In the genomic region with DNA sequence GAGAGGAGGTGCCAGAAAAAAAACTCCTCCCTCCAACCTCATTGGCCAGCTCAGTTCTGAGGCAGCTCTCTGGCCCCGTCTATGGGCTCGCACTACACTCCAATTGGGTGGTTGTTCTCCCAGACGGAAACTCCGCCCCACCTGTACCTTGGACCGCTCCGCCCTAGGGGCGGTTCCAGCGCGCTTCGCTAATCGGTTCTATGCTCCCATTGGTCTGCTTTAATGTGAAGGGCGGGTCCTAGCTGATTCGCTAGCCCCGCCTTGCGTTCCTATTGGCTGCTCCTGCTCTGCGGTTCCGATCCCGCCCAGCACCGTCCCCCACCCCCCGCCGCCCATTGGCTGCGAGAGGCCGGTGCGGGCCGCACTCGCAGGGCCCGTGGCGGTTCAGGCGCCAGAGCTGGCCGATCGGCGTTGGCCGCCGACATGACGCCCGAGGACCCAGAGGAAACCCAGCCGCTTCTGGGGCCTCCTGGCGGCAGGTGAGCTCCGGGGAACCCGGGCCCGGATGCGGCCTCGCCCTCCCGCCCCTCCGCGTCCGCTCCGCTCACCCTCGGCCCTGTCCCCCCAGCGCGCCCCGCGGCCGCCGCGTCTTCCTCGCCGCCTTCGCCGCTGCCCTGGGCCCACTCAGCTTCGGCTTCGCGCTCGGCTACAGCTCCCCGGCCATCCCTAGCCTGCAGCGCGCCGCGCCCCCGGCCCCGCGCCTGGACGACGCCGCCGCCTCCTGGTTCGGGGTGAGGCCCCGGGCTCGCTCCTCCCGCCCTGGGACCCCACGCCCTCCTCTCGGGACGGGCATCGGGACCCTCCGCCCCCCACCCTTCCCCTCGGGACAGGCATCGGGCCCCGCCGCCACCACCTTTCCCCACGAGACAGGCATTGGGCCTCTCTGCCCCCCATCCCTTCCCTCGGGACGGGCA, we compare ENCODE assay signal across 1 cellular context.
TF ChIP-seq lines count a peak whose summit lies in the region.

A gene with protein sequence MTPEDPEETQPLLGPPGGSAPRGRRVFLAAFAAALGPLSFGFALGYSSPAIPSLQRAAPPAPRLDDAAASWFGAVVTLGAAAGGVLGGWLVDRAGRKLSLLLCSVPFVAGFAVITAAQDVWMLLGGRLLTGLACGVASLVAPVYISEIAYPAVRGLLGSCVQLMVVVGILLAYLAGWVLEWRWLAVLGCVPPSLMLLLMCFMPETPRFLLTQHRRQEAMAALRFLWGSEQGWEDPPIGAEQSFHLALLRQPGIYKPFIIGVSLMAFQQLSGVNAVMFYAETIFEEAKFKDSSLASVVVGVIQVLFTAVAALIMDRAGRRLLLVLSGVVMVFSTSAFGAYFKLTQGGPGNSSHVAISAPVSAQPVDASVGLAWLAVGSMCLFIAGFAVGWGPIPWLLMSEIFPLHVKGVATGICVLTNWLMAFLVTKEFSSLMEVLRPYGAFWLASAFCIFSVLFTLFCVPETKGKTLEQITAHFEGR (plus strand): TSS at position 362 of the 914 bp plus-strand sequence. CDS start 62 bp downstream, at position 424.

TF ChIP-seq in HepG2, 621 proteins besides CTCF, POLR2A, EP300 and RAD21 (continued from another document and continues in another):
- TF ChIP-seq, protein P1, sequence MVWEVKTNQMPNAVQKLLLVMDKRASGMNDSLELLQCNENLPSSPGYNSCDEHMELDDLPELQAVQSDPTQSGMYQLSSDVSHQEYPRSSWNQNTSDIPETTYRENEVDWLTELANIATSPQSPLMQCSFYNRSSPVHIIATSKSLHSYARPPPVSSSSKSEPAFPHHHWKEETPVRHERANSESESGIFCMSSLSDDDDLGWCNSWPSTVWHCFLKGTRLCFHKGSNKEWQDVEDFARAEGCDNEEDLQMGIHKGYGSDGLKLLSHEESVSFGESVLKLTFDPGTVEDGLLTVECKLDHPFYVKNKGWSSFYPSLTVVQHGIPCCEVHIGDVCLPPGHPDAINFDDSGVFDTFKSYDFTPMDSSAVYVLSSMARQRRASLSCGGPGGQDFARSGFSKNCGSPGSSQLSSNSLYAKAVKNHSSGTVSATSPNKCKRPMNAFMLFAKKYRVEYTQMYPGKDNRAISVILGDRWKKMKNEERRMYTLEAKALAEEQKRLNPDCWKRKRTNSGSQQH (CRISPR knock-in tag; IDR thresholded peaks at IDR 0.05; ENCODE audit: low read depth), result peak; percentile 46; the same call in 1 of the 2 replicates
- no peak for TF ChIP-seq ZSCAN31 (CRISPR knock-in tag; IDR thresholded peaks at IDR 0.05; ENCODE audit: low read depth)
- TF ChIP-seq, protein P2, sequence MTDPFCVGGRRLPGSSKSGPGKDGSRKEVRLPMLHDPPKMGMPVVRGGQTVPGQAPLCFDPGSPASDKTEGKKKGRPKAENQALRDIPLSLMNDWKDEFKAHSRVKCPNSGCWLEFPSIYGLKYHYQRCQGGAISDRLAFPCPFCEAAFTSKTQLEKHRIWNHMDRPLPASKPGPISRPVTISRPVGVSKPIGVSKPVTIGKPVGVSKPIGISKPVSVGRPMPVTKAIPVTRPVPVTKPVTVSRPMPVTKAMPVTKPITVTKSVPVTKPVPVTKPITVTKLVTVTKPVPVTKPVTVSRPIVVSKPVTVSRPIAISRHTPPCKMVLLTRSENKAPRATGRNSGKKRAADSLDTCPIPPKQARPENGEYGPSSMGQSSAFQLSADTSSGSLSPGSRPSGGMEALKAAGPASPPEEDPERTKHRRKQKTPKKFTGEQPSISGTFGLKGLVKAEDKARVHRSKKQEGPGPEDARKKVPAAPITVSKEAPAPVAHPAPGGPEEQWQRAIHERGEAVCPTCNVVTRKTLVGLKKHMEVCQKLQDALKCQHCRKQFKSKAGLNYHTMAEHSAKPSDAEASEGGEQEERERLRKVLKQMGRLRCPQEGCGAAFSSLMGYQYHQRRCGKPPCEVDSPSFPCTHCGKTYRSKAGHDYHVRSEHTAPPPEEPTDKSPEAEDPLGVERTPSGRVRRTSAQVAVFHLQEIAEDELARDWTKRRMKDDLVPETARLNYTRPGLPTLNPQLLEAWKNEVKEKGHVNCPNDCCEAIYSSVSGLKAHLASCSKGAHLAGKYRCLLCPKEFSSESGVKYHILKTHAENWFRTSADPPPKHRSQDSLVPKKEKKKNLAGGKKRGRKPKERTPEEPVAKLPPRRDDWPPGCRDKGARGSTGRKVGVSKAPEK (CRISPR knock-in tag; IDR thresholded peaks at IDR 0.05; ENCODE audit: borderline replicate concordance), result no peak
- TF ChIP-seq, protein P3, sequence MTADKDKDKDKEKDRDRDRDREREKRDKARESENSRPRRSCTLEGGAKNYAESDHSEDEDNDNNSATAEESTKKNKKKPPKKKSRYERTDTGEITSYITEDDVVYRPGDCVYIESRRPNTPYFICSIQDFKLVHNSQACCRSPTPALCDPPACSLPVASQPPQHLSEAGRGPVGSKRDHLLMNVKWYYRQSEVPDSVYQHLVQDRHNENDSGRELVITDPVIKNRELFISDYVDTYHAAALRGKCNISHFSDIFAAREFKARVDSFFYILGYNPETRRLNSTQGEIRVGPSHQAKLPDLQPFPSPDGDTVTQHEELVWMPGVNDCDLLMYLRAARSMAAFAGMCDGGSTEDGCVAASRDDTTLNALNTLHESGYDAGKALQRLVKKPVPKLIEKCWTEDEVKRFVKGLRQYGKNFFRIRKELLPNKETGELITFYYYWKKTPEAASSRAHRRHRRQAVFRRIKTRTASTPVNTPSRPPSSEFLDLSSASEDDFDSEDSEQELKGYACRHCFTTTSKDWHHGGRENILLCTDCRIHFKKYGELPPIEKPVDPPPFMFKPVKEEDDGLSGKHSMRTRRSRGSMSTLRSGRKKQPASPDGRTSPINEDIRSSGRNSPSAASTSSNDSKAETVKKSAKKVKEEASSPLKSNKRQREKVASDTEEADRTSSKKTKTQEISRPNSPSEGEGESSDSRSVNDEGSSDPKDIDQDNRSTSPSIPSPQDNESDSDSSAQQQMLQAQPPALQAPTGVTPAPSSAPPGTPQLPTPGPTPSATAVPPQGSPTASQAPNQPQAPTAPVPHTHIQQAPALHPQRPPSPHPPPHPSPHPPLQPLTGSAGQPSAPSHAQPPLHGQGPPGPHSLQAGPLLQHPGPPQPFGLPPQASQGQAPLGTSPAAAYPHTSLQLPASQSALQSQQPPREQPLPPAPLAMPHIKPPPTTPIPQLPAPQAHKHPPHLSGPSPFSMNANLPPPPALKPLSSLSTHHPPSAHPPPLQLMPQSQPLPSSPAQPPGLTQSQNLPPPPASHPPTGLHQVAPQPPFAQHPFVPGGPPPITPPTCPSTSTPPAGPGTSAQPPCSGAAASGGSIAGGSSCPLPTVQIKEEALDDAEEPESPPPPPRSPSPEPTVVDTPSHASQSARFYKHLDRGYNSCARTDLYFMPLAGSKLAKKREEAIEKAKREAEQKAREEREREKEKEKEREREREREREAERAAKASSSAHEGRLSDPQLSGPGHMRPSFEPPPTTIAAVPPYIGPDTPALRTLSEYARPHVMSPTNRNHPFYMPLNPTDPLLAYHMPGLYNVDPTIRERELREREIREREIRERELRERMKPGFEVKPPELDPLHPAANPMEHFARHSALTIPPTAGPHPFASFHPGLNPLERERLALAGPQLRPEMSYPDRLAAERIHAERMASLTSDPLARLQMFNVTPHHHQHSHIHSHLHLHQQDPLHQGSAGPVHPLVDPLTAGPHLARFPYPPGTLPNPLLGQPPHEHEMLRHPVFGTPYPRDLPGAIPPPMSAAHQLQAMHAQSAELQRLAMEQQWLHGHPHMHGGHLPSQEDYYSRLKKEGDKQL (CRISPR knock-in tag; IDR thresholded peaks at IDR 0.05; ENCODE audit: low read depth), result no peak
- TF ChIP-seq ZNF263 (CRISPR knock-in tag; IDR thresholded peaks at IDR 0.05), result no peak
- TF ChIP-seq ZNF441 (CRISPR knock-in tag; IDR thresholded peaks at IDR 0.05; ENCODE audit: borderline replicate concordance), result no peak; the same call in 1 of the 2 replicates
- TF ChIP-seq CBFB (CRISPR knock-in tag; IDR thresholded peaks at IDR 0.05), result no peak
- TF ChIP-seq, protein P4, sequence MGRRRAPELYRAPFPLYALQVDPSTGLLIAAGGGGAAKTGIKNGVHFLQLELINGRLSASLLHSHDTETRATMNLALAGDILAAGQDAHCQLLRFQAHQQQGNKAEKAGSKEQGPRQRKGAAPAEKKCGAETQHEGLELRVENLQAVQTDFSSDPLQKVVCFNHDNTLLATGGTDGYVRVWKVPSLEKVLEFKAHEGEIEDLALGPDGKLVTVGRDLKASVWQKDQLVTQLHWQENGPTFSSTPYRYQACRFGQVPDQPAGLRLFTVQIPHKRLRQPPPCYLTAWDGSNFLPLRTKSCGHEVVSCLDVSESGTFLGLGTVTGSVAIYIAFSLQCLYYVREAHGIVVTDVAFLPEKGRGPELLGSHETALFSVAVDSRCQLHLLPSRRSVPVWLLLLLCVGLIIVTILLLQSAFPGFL (CRISPR knock-in tag; IDR thresholded peaks at IDR 0.05), result no peak
- TF ChIP-seq HCFC1 (IDR thresholded peaks at IDR 0.05; ENCODE audit: low read depth, low read length), result no peak
- TF ChIP-seq, protein P5, sequence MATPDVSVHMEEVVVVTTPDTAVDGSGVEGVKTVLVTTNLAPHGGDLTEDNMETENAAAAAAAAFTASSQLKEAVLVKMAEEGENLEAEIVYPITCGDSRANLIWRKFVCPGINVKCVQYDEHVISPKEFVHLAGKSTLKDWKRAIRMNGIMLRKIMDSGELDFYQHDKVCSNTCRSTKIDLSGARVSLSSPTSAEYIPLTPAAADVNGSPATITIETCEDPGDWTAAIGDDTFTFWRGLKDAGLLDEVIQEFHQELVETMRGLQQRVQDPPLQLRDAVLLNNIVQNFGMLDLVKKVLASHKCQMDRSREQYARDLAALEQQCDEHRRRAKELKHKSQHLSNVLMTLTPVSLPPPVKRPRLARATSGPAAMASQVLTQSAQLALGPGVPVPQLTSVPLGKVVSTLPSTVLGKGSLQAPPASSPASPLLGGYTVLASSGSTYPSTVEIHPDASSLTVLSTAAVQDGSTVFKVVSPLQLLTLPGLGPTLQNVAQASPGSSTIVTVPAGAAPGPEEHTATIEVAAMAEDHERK (CRISPR knock-in tag; IDR thresholded peaks at IDR 0.05; ENCODE audit: low read depth), result no peak
- no peak for TF ChIP-seq ERF (CRISPR knock-in tag; IDR thresholded peaks at IDR 0.05)
- no peak for TF ChIP-seq HIVEP1 (CRISPR knock-in tag; IDR thresholded peaks at IDR 0.05)
- TF ChIP-seq, protein P6, sequence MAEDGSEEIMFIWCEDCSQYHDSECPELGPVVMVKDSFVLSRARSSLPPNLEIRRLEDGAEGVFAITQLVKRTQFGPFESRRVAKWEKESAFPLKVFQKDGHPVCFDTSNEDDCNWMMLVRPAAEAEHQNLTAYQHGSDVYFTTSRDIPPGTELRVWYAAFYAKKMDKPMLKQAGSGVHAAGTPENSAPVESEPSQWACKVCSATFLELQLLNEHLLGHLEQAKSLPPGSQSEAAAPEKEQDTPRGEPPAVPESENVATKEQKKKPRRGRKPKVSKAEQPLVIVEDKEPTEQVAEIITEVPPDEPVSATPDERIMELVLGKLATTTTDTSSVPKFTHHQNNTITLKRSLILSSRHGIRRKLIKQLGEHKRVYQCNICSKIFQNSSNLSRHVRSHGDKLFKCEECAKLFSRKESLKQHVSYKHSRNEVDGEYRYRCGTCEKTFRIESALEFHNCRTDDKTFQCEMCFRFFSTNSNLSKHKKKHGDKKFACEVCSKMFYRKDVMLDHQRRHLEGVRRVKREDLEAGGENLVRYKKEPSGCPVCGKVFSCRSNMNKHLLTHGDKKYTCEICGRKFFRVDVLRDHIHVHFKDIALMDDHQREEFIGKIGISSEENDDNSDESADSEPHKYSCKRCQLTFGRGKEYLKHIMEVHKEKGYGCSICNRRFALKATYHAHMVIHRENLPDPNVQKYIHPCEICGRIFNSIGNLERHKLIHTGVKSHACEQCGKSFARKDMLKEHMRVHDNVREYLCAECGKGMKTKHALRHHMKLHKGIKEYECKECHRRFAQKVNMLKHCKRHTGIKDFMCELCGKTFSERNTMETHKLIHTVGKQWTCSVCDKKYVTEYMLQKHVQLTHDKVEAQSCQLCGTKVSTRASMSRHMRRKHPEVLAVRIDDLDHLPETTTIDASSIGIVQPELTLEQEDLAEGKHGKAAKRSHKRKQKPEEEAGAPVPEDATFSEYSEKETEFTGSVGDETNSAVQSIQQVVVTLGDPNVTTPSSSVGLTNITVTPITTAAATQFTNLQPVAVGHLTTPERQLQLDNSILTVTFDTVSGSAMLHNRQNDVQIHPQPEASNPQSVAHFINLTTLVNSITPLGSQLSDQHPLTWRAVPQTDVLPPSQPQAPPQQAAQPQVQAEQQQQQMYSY (CRISPR knock-in tag; IDR thresholded peaks at IDR 0.05), result 0 out of 2 replicates have a peak, but pooled peaks have one; percentile 40
- no peak for TF ChIP-seq SIX1 (CRISPR knock-in tag; IDR thresholded peaks at IDR 0.05; ENCODE audit: borderline replicate concordance)
- peak; percentile 59 for TF ChIP-seq PHF8 (CRISPR knock-in tag; IDR thresholded peaks at IDR 0.05)
- no peak for TF ChIP-seq ZNF343 (CRISPR knock-in tag; IDR thresholded peaks at IDR 0.05)
- TF ChIP-seq ZNF460 (CRISPR knock-in tag; IDR thresholded peaks at IDR 0.05; ENCODE audit: borderline replicate concordance), result no peak
- no peak for TF ChIP-seq ZNF354B (CRISPR knock-in tag; IDR thresholded peaks at IDR 0.05)
- no peak for TF ChIP-seq ZFP1 (CRISPR knock-in tag; IDR thresholded peaks at IDR 0.05)
- no peak for TF ChIP-seq ZNF256 (CRISPR knock-in tag; conservative IDR thresholded peaks at IDR 0.05)
- no peak for TF ChIP-seq ZNF572 (CRISPR knock-in tag; IDR thresholded peaks at IDR 0.05)
- TF ChIP-seq ZIK1 (CRISPR knock-in tag; IDR thresholded peaks at IDR 0.05; ENCODE audit: borderline replicate concordance, low read depth), result peak; percentile 69; the same call in 1 of the 2 replicates
- TF ChIP-seq, protein P7, sequence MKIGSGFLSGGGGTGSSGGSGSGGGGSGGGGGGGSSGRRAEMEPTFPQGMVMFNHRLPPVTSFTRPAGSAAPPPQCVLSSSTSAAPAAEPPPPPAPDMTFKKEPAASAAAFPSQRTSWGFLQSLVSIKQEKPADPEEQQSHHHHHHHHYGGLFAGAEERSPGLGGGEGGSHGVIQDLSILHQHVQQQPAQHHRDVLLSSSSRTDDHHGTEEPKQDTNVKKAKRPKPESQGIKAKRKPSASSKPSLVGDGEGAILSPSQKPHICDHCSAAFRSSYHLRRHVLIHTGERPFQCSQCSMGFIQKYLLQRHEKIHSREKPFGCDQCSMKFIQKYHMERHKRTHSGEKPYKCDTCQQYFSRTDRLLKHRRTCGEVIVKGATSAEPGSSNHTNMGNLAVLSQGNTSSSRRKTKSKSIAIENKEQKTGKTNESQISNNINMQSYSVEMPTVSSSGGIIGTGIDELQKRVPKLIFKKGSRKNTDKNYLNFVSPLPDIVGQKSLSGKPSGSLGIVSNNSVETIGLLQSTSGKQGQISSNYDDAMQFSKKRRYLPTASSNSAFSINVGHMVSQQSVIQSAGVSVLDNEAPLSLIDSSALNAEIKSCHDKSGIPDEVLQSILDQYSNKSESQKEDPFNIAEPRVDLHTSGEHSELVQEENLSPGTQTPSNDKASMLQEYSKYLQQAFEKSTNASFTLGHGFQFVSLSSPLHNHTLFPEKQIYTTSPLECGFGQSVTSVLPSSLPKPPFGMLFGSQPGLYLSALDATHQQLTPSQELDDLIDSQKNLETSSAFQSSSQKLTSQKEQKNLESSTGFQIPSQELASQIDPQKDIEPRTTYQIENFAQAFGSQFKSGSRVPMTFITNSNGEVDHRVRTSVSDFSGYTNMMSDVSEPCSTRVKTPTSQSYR (CRISPR knock-in tag; IDR thresholded peaks at IDR 0.05; ENCODE audit: borderline replicate concordance), result peak; percentile 24; the same call in 1 of the 2 replicates
- TF ChIP-seq YEATS2 (CRISPR knock-in tag; IDR thresholded peaks at IDR 0.05; ENCODE audit: borderline replicate concordance), result peak; percentile 25; the same call in 1 of the 2 replicates
- no peak for TF ChIP-seq ZNF382 (CRISPR knock-in tag; IDR thresholded peaks at IDR 0.05; ENCODE audit: borderline replicate concordance)
